Comparison of ENCODE assay signal across 8 cellular contexts in genomic region chr4:143700420-143701352, GRCh38. TPM values are rescaled to one million over a fixed set of nuclear protein-coding genes. Genes with fewer than 3 reads are reported as not detected.
A peak's percentile ranks its signal among the peaks of the same experiment; 100 is the strongest.
DNase-seq lines count a peak whose midpoint lies in the region; ATAC-seq and TF ChIP-seq lines count a peak whose summit lies in the region.

Gene FREM3 (minus strand): TSS chr4:143700675. CDS start chr4:143700675, 0 bp downstream.

- no peak for TF ChIP-seq CTCF in nephron (IDR thresholded peaks at IDR 0.05; ENCODE audit: unreplicated experiment in 3 of 3)

- 2% methylated on average over 64 of the region's 64 CpGs for WGBS in ectodermal cell, 2 experiments

- peaks cover 7% of the 10 kb centered on the region for H3K9me3 Mint-ChIP-seq in nephron

- H3K4me1 ChIP-seq in ectodermal cell (ENCODE audit: control insufficient read depth, insufficient read depth, low read length), result peaks cover 6% of the 10 kb centered on the region

- peaks cover 7% of the 10 kb centered on the region for H3K4me1 Mint-ChIP-seq in nephron

- peak within 1 kb of the TSS; percentile 81 to 85 (median 83) for H3K4me3 Mint-ChIP-seq in nephron

- peaks cover 84% of the 10 kb centered on the region for H3K27me3 Mint-ChIP-seq in nephron (ENCODE audit: low read depth)

- DNase-seq in DMS53 treated with DMSO at 0.1 percent for 48 hours (lab: John Stamatoyannopoulos, UW; ENCODE audit: unreplicated experiment), result peak; percentile 8
- DNase-seq in hypothalamus (lab: John Stamatoyannopoulos, UW), result no peak
- no peak for DNase-seq in hippocampal formation (lab: John Stamatoyannopoulos, UW)

- peak within 1 kb of the TSS; percentile 62 for H3K27ac ChIP-seq in KOPT-K1 (ENCODE audit: low read depth, low read length, poor library complexity, severe bottlenecking)
- no peak within 1 kb of the TSS for H3K27ac ChIP-seq in ectodermal cell (ENCODE audit: insufficient read depth, low read depth, low read length, poor library complexity, severe bottlenecking)

- H3K27ac Mint-ChIP-seq in nephron, result no peak within 1 kb of the TSS

- peak within 1 kb of the TSS; percentile 35 for H3K4me3 ChIP-seq in ectodermal cell (ENCODE audit: insufficient read depth, low read depth, low read length)

- H3K9me3 ChIP-seq in KOPT-K1 (ENCODE audit: insufficient read depth, low read length, poor library complexity, severe bottlenecking) (no peaks in the 10 kb centered on the region), ectodermal cell (ENCODE audit: control insufficient read depth, low read length) (no peaks in the 10 kb centered on the region)

- H3K36me3 Mint-ChIP-seq in nephron (ENCODE audit: low read depth), result no peaks in the 10 kb centered on the region

- ATAC-seq in HG02588 (IDR thresholded peaks at IDR 0.05; ENCODE audit: unreplicated experiment) (no peak), GM19463 (IDR thresholded peaks at IDR 0.05; ENCODE audit: unreplicated experiment) (no peak)

- H3K36me3 ChIP-seq in KOPT-K1 (ENCODE audit: insufficient read depth, low read length) (no peaks in the 10 kb centered on the region), ectodermal cell (ENCODE audit: control insufficient read depth, insufficient read depth, low read length) (no peaks in the 10 kb centered on the region)

- H3K27me3 ChIP-seq in ectodermal cell (ENCODE audit: control insufficient read depth, insufficient read depth, low read length, poor library complexity, severe bottlenecking), result peaks cover 60% of the 10 kb centered on the region

RNA-seq across cellular contexts. Expression of gene FREM3, which starts in this region (rescaled TPM):
- not detected for polyA plus RNA-seq in ectodermal cell (2013, experiment 1 of 4)
- not detected for polyA plus RNA-seq in ectodermal cell (2013, experiment 2 of 4)
- not detected for polyA plus RNA-seq in ectodermal cell (2013, experiment 3 of 4)
- polyA plus RNA-seq in ectodermal cell (2013, experiment 4 of 4), result not detected
